ENCODE assay signal across 15 cellular contexts in the genomic region with DNA sequence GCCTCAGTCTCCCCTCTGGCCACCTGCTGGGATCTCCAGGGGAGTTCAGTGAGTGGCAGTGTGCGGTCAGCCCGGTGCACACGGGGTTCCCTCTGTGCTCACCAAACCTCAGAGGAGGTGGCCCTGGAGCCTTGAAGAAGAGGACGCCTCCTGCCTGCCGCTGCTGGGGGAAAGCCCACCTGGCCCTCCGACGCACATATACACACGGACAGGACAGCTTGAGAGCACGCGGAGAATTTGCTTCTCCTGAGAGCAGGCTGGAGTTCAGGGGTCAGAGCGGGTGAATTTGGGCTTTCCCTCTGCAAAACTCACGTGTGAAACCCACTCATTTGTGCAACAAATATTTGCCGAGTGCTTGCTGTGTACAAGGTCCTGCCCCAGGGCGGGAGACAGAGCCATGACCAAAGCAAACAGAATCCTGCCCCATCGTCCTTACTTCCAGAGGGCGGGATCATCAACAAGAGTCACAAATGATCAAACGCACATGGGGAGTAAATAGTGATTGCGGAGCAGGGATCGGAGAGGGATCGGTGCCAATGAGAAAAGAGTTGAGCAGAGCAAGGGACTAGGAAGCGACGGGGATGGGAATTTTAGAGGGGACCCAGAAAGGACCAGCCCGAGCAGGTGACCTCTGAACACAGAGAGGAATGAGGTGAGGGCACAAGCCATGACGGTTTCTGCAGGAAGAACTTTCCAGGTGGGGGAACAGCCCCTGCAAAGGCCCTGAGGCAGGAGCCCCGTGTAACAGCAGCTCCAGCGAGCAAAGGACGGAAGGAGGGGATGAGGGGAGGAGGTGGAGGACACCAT. TPM values are rescaled to one million over a fixed set of nuclear protein-coding genes. Genes with fewer than 3 reads are reported as not detected.
DNase-seq lines count a peak whose midpoint lies in the region; ATAC-seq, FAIRE-seq and TF ChIP-seq lines count a peak whose summit lies in the region.
"Had no signal": no experiment of that assay in that cellular context is flagged by ENCODE, and none has a peak within 500 bp of the region (broad histone marks: within the 10 kb centered on the region; RNA-seq: fewer than 3 reads in every experiment).

No MANE protein-coding gene starts in this region.

- no peaks in the 10 kb centered on the region for H3K27me3 ChIP-seq in spleen (replicated peaks in 1 of 7)
- H3K27me3 ChIP-seq: neutrophil had no signal

- no peaks in the 10 kb centered on the region for H3K36me3 ChIP-seq in spleen
- H3K36me3 ChIP-seq: neutrophil had no signal

- H3K4me1 ChIP-seq in spleen = peaks cover 0 to 6% (median 0%) of the 10 kb centered on the region in 6 donors

- H3K27me3 Mint-ChIP-seq in WTC11 (ENCODE audit: low read depth) (no peaks in the 10 kb centered on the region; the same call in 1 of the 2 replicates), glutamatergic neuron (ENCODE audit: unreplicated experiment) (peaks cover 9% of the 10 kb centered on the region), progenitor cell of endocrine pancreas (peaks cover 12% of the 10 kb centered on the region)
- H3K27me3 Mint-ChIP-seq in activated CD8-positive, alpha-beta T cell treated with anti-CD3 and anti-CD28 coated beads for 36 hours = no peaks in the 10 kb centered on the region
- H3K27me3 Mint-ChIP-seq: activated CD4-positive, alpha-beta T cell treated with anti-CD3 and anti-CD28 coated beads for 36 hours had no signal

- peaks cover 7% of the 10 kb centered on the region for H3K4me1 Mint-ChIP-seq in WTC11
- H3K4me1 Mint-ChIP-seq in glutamatergic neuron (ENCODE audit: low read depth, unreplicated experiment) = peaks cover 16% of the 10 kb centered on the region
- peaks cover 5% of the 10 kb centered on the region for H3K4me1 Mint-ChIP-seq in progenitor cell of endocrine pancreas (ENCODE audit: low read depth)
- no peaks in the 10 kb centered on the region for H3K4me1 Mint-ChIP-seq in activated CD8-positive, alpha-beta T cell treated with anti-CD3 and anti-CD28 coated beads for 36 hours (ENCODE audit: low read depth)

- POLR2A ChIA-PET in WTC11 (lab: Charles Lee) = no interaction called here
- POLR2A ChIA-PET in activated CD8-positive, alpha-beta T cell treated with anti-CD3 and anti-CD28 coated beads for 36 hours (lab: Charles Lee) = no interaction called here

- H3K9me3 ChIP-seq in spleen = no peaks in the 10 kb centered on the region
- H3K9me3 ChIP-seq: neutrophil had no signal

- no peak for ATAC-seq in WTC11
- no peak for ATAC-seq in activated CD8-positive, alpha-beta T cell treated with anti-CD3 and anti-CD28 coated beads for 36 hours
- ATAC-seq: activated CD4-positive, alpha-beta T cell treated with anti-CD3 and anti-CD28 coated beads for 36 hours had no signal

- FAIRE-seq in D721Med (lab: Jason Lieb, UNC) = no peak
- FAIRE-seq: islet of Langerhans had no signal

- TF ChIP-seq CTCF in D721Med (IDR thresholded peaks at IDR 0.05; ENCODE audit: insufficient read depth, missing control alignments) = no peak
- no peak for TF ChIP-seq CTCF in WTC11 (IDR thresholded peaks at IDR 0.05)
- TF ChIP-seq CTCF in glutamatergic neuron (IDR thresholded peaks at IDR 0.05; ENCODE audit: partially characterized antibody, unreplicated experiment) = no peak
- no peak for TF ChIP-seq CTCF in progenitor cell of endocrine pancreas (IDR thresholded peaks at IDR 0.05; ENCODE audit: unreplicated experiment)
- TF ChIP-seq CTCF in spleen (IDR thresholded peaks at IDR 0.05 in 8 of 11, conservative IDR thresholded peaks at IDR 0.05 in 3 of 11) = no peak
- no peak for TF ChIP-seq CTCF in activated CD8-positive, alpha-beta T cell treated with anti-CD3 and anti-CD28 coated beads for 36 hours (IDR thresholded peaks at IDR 0.05)

- 85 to 90% (median 89%) methylated on average over 25 to 27 of the region's 27 CpGs for WGBS in spleen, 5 donors

- H3K27ac Mint-ChIP-seq in WTC11 (no peak overlapping the region), glutamatergic neuron (ENCODE audit: unreplicated experiment) (peak overlapping the region; percentile 1), progenitor cell of endocrine pancreas (peak overlapping the region; percentile 49)
- no peak overlapping the region for H3K27ac Mint-ChIP-seq in activated CD8-positive, alpha-beta T cell treated with anti-CD3 and anti-CD28 coated beads for 36 hours
- H3K27ac Mint-ChIP-seq: activated CD4-positive, alpha-beta T cell treated with anti-CD3 and anti-CD28 coated beads for 36 hours; activated naive CD4-positive, alpha-beta T cell treated with anti-CD3 and anti-CD28 coated beads, Interleukin-2, amount 10 ng/mL, durations not matched to agents 7 days and 5 days; mesothelial cell of epicardium had no signal

- H3K36me3 Mint-ChIP-seq in WTC11 (no peaks in the 10 kb centered on the region), glutamatergic neuron (ENCODE audit: unreplicated experiment) (no peaks in the 10 kb centered on the region), progenitor cell of endocrine pancreas (ENCODE audit: insufficient read depth) (no peaks in the 10 kb centered on the region)
- H3K36me3 Mint-ChIP-seq in activated CD8-positive, alpha-beta T cell treated with anti-CD3 and anti-CD28 coated beads for 36 hours (ENCODE audit: low read depth) = no peaks in the 10 kb centered on the region
- H3K36me3 Mint-ChIP-seq: activated naive CD4-positive, alpha-beta T cell treated with anti-CD3 and anti-CD28 coated beads, Interleukin-2, amount 10 ng/mL, durations not matched to agents 7 days and 5 days; mesothelial cell of epicardium had no signal

- no peak overlapping the region for H3K4me3 Mint-ChIP-seq in WTC11
- no peak overlapping the region for H3K4me3 Mint-ChIP-seq in glutamatergic neuron (ENCODE audit: unreplicated experiment)
- H3K4me3 Mint-ChIP-seq in progenitor cell of endocrine pancreas (ENCODE audit: low read depth) = no peak overlapping the region
- no peak overlapping the region for H3K4me3 Mint-ChIP-seq in activated CD8-positive, alpha-beta T cell treated with anti-CD3 and anti-CD28 coated beads for 36 hours
- H3K4me3 Mint-ChIP-seq: activated CD4-positive, alpha-beta T cell treated with anti-CD3 and anti-CD28 coated beads for 36 hours; activated naive CD4-positive, alpha-beta T cell treated with anti-CD3 and anti-CD28 coated beads, Interleukin-2, amount 10 ng/mL, durations not matched to agents 7 days and 5 days; mesothelial cell of epicardium had no signal

- intact Hi-C loops in spleen (cut with DNase I; ENCODE audit: low total_unique reads) = no loop called here
- intact Hi-C loops in activated CD8-positive, alpha-beta T cell treated with anti-CD3 and anti-CD28 coated beads for 36 hours (cut with micrococcal nuclease) = no loop called here

- CTCF ChIA-PET in WTC11 (lab: Charles Lee) = interaction anchor here (1.2 kb wide), 1 partner anchor 13 kb away, joined by 3 read pairs; no protein-coding TSS in a partner anchor
- CTCF ChIA-PET in activated CD8-positive, alpha-beta T cell treated with anti-CD3 and anti-CD28 coated beads for 36 hours (lab: Charles Lee) = interaction anchor here (1.3 kb wide), 1 partner anchor 140 kb away, joined by 10 read pairs; no protein-coding TSS in a partner anchor

- no peak overlapping the region for H3K4me3 ChIP-seq in spleen

- DNase-seq in D721Med (ENCODE audit: insufficient read length, low spot score) (peak; percentile 1), WTC11 (ENCODE audit: low spot score) (no peak), glutamatergic neuron (no peak), progenitor cell of endocrine pancreas (ENCODE audit: low spot score, unreplicated experiment) (no peak), spleen (no peak), NCI-H526 (lab: John Stamatoyannopoulos, UW) (no peak), AG08396 (ENCODE audit: low spot score) (no peak)
- DNase-seq in activated CD8-positive, alpha-beta T cell treated with anti-CD3 and anti-CD28 coated beads for 36 hours = no peak
- DNase-seq: activated CD4-positive, alpha-beta T cell treated with anti-CD3 and anti-CD28 coated beads for 36 hours; activated naive CD4-positive, alpha-beta T cell treated with anti-CD3 and anti-CD28 coated beads, Interleukin-2, amount 10 ng/mL, durations not matched to agents 7 days and 5 days had no signal

- no peak overlapping the region for H3K27ac ChIP-seq in spleen
- H3K27ac ChIP-seq: HL-60, neutrophil had no signal

- no peak for TF ChIP-seq POLR2A in spleen (IDR thresholded peaks at IDR 0.05)

- H3K9me3 Mint-ChIP-seq in WTC11 (no peaks in the 10 kb centered on the region), glutamatergic neuron (ENCODE audit: unreplicated experiment) (peaks cover 14% of the 10 kb centered on the region), progenitor cell of endocrine pancreas (ENCODE audit: low read depth) (no peaks in the 10 kb centered on the region)
- H3K9me3 Mint-ChIP-seq in activated CD8-positive, alpha-beta T cell treated with anti-CD3 and anti-CD28 coated beads for 36 hours = no peaks in the 10 kb centered on the region
- H3K9me3 Mint-ChIP-seq: activated naive CD4-positive, alpha-beta T cell treated with anti-CD3 and anti-CD28 coated beads, Interleukin-2, amount 10 ng/mL, durations not matched to agents 7 days and 5 days; mesothelial cell of epicardium had no signal

TF ChIP-seq in WTC11, 78 proteins besides CTCF, POLR2A, EP300 and RAD21 (continues in another document):
- TF ChIP-seq ZNF416 (CRISPR knock-in tag; IDR thresholded peaks at IDR 0.05) = no peak

RNA-seq across cellular contexts. Expression of a gene that starts 17.6 kb away (rescaled TPM):
- total RNA-seq in WTC11 (2021) = 21.4 to 23.4 TPM (median 21.9 TPM) in 3 replicates
- 22.5 TPM for total RNA-seq in glutamatergic neuron (ENCODE audit: unreplicated experiment)
- 18.8 and 20.0 TPM in 2 replicates for total RNA-seq in progenitor cell of endocrine pancreas
- total RNA-seq in spleen = 10 to 100 TPM; 13.4 to 24.2 (median 16.7) TPM
- 10 to 100 TPM; 19.6 to 22.8 (median 20.3) TPM for polyA plus RNA-seq in spleen
- total RNA-seq in activated CD8-positive, alpha-beta T cell treated with anti-CD3 and anti-CD28 coated beads for 36 hours = 10 to 100 TPM; 19.1 to 21.8 TPM

RNA-seq across cellular contexts. Expression of a gene that starts 23.9 kb away (rescaled TPM):
- total RNA-seq in WTC11 (2021) = 52.0 to 56.9 TPM (median 54.4 TPM) in 3 replicates
- 66.1 TPM for total RNA-seq in glutamatergic neuron (ENCODE audit: unreplicated experiment)
- total RNA-seq in progenitor cell of endocrine pancreas = 64.9 and 69.3 TPM in 2 replicates
- 10 to 100 TPM; 45.6 to 96.9 (median 57.1) TPM for total RNA-seq in spleen
- 10 to 100 TPM; 50.6 to 74.2 (median 67.7) TPM for polyA plus RNA-seq in spleen
- total RNA-seq in activated CD8-positive, alpha-beta T cell treated with anti-CD3 and anti-CD28 coated beads for 36 hours = 10 to 100 TPM; 36.7 to 39.2 TPM

RNA-seq across cellular contexts. Expression of a gene that starts 39.9 kb away (rescaled TPM):
- total RNA-seq in WTC11 (2021) (0.55 TPM in 1 of 3 replicates, not detected in the others), glutamatergic neuron (ENCODE audit: unreplicated experiment) (not detected), progenitor cell of endocrine pancreas (1.3 and 3.5 TPM in 2 replicates), spleen (100 to 1,000 TPM in 2 of 7 donors, 10 to 100 TPM in 5; 17.1 to 162 (median 34.9) TPM)
- polyA plus RNA-seq in spleen = 10 to 100 TPM in 1 of 3 donors, 1 to 10 TPM in 2; 3.5 to 15.3 (median 8.8) TPM
- total RNA-seq in activated CD8-positive, alpha-beta T cell treated with anti-CD3 and anti-CD28 coated beads for 36 hours = 1 to 10 TPM; 3.4 to 4.3 TPM
- total RNA-seq: dermis blood vessel endothelial cell had no signal

RNA-seq across cellular contexts. Expression of a gene that starts 49.0 kb away (rescaled TPM):
- total RNA-seq in WTC11 (2021) (18.5 to 23.2 TPM (median 21.0 TPM) in 3 replicates), glutamatergic neuron (ENCODE audit: unreplicated experiment) (64.4 TPM), progenitor cell of endocrine pancreas (50.3 and 52.8 TPM in 2 replicates), spleen (10 to 100 TPM; 28.0 to 50.6 (median 46.7) TPM)
- polyA plus RNA-seq in spleen = 1 to 10 TPM; 3.2 to 5.9 (median 3.3) TPM
- 10 to 100 TPM; 12.8 to 13.3 TPM for total RNA-seq in activated CD8-positive, alpha-beta T cell treated with anti-CD3 and anti-CD28 coated beads for 36 hours

Comparison
In these comparisons a context has a peak if more than half of its experiments do, and no peak if none do; other contexts are left out.
1. H3K27ac Mint-ChIP-seq: peak in glutamatergic neuron (single experiment) and progenitor cell of endocrine pancreas (single experiment); none in WTC11 (single experiment) and activated CD8-positive, alpha-beta T cell treated with anti-CD3 and anti-CD28 coated beads for 36 hours (single experiment).